In genomic region chr13:94602467-94602866, GRCh38 we compare ENCODE assay signal across 8 cellular contexts. TPM values are rescaled to one million over a fixed set of nuclear protein-coding genes. Genes with fewer than 3 reads are reported as not detected.
DNase-seq lines count a peak whose midpoint lies in the region; ATAC-seq, FAIRE-seq and TF ChIP-seq lines count a peak whose summit lies in the region.

No MANE protein-coding gene starts in this region.

- TF ChIP-seq CTCF in 22Rv1 (IDR thresholded peaks at IDR 0.05) (no peak), HL-60 (IDR thresholded peaks at IDR 0.05; ENCODE audit: insufficient read depth, low read length) (no peak), K562 (IDR thresholded peaks at IDR 0.05 in 2 of 3, conservative IDR thresholded peaks at IDR 0.05 in 1 of 3; ENCODE audit: insufficient read depth in 2 of 3, low read depth in 1 of 3, low read length in 3 of 3) (no peak)

- intact Hi-C loops in K562 (cut with micrococcal nuclease) = no loop called here

- peak overlapping the region; percentile 58 to 93; a peak in 3 of 4 replicates for H3K9ac ChIP-seq in K562 (ENCODE audit: insufficient read depth in 1 of 2, low read depth in 2 of 2, low read length in 2 of 2)

- POLR2A ChIA-PET in K562 (lab: Yijun Ruan, JAX) = no interaction called here

- ATAC-seq in K562 (no peak), GM21423 (IDR thresholded peaks at IDR 0.05; ENCODE audit: unreplicated experiment) (no peak), left lobe of liver (no peak)

- peaks cover 5% of the 10 kb centered on the region for H3K9me3 ChIP-seq in K562 (replicated peaks; ENCODE audit: control insufficient read depth, insufficient read depth, low read depth, low read length)

- no peaks in the 10 kb centered on the region for H3K27me3 ChIP-seq in HL-60 (ENCODE audit: insufficient read depth, poor library complexity, severe bottlenecking)
- H3K27me3 ChIP-seq in K562 (ENCODE audit: control insufficient read depth in 2 of 2, insufficient read depth in 2 of 2, low read length in 2 of 2) = no peaks in the 10 kb centered on the region

- no peak for FAIRE-seq in K562 (lab: Jason Lieb, UNC)

- peaks cover 9% of the 10 kb centered on the region; the same call in 2 of the 3 replicates for H3K36me3 ChIP-seq in K562 (ENCODE audit: control insufficient read depth, insufficient read depth, low read length)

- no peak for TF ChIP-seq RAD21 in K562 (CRISPR knock-in tag; conservative IDR thresholded peaks at IDR 0.05 in 1 of 2, IDR thresholded peaks at IDR 0.05 in 1 of 2)

- in situ Hi-C loops in K562 (cut with MboI) = no loop called here

- H3K4me3 ChIP-seq in HL-60 (replicated peaks; ENCODE audit: insufficient read depth, low read length) (peak overlapping the region; percentile 96), K562 (peak overlapping the region; percentile 73)

- no TSS peak for BruUV-seq in K562 (replicated peaks; lab: Mats Ljungman, UMichigan)

- TF ChIP-seq POLR2A in K562 (conservative IDR thresholded peaks at IDR 0.05) = no peak

- CTCF ChIA-PET in K562 (lab: Yijun Ruan, JAX; ENCODE audit: low intra/inter-chr PET ratio) = no interaction called here

- no peaks in the 10 kb centered on the region for H3K9me1 ChIP-seq in K562 (ENCODE audit: control insufficient read depth, insufficient read depth, low read length)

- H3K27ac ChIP-seq in 22Rv1 (peak overlapping the region; percentile 84), HL-60 (replicated peaks) (peak overlapping the region; percentile 64), K562 (ENCODE audit: extremely low read depth, low read depth, low read length) (no peak overlapping the region)

- H3K4me2 ChIP-seq in K562 (ENCODE audit: insufficient read depth, low read length) = peak overlapping the region; percentile 89

- H3K79me2 ChIP-seq in K562 (ENCODE audit: control insufficient read depth, insufficient read depth, low read length) = peaks cover 16% of the 10 kb centered on the region

- DNase-seq in HL-60 (ENCODE audit: low read depth in 1 of 2, low spot score in 1 of 2) = no peak
- DNase-seq in K562 (ENCODE audit: extremely low read depth in 1 of 4, low spot score in 3 of 4) = no peak
- peak; percentile 39 for DNase-seq in midbrain (lab: John Stamatoyannopoulos, UW)
- DNase-seq in left lobe of liver (ENCODE audit: low spot score) = no peak
- no peak for DNase-seq in stimulated activated CD4-positive, alpha-beta T cell treated with anti-CD3 and anti-CD28 coated beads, Interleukin-12 subunit alpha, Interleukin-12 subunit beta, amount 100 ng/mL, for 4 hours
- DNase-seq in RPMI8226 = no peak

- peaks cover 2 to 6% of the 10 kb centered on the region in 2 experiments; a peak in 3 of 5 replicates for H3K4me1 ChIP-seq in K562 (replicated peaks in 1 of 2; ENCODE audit: control insufficient read depth in 2 of 2, insufficient read depth in 2 of 2, low read length in 2 of 2)

- no peaks in the 10 kb centered on the region for H4K20me1 ChIP-seq in K562 (replicated peaks; ENCODE audit: control insufficient read depth, insufficient read depth, low read length)

- no peak for TF ChIP-seq EP300 in K562 (IDR thresholded peaks at IDR 0.05; ENCODE audit: low read length)

- H2AFZ ChIP-seq in K562 (ENCODE audit: low read depth, low read length) = peak overlapping the region; percentile 93; the same call in 1 of the 2 replicates

- 7% methylated on average over 1 of the region's 1 CpG for WGBS in K562 (ENCODE audit: insufficient coverage, low coverage, missing lambda C conversion rate)

TF ChIP-seq in K562, 482 proteins besides CTCF, POLR2A, EP300 and RAD21:
- TF ChIP-seq, protein P1, sequence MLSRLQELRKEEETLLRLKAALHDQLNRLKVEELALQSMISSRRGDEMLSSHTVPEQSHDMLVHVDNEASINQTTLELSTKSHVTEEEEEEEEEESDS (CRISPR knock-in tag; IDR thresholded peaks at IDR 0.05) = no peak
- no peak for TF ChIP-seq TEAD4 (IDR thresholded peaks at IDR 0.05; ENCODE audit: low read length)
- TF ChIP-seq TEAD4 (CRISPR knock-in tag; IDR thresholded peaks at IDR 0.05; ENCODE audit: borderline replicate concordance) = no peak
- TF ChIP-seq ZNF766 (CRISPR knock-in tag; conservative IDR thresholded peaks at IDR 0.05) = no peak
- TF ChIP-seq, protein P2, sequence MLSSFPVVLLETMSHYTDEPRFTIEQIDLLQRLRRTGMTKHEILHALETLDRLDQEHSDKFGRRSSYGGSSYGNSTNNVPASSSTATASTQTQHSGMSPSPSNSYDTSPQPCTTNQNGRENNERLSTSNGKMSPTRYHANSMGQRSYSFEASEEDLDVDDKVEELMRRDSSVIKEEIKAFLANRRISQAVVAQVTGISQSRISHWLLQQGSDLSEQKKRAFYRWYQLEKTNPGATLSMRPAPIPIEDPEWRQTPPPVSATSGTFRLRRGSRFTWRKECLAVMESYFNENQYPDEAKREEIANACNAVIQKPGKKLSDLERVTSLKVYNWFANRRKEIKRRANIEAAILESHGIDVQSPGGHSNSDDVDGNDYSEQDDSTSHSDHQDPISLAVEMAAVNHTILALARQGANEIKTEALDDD (IDR thresholded peaks at IDR 0.05) = no peak
- TF ChIP-seq BCOR (IDR thresholded peaks at IDR 0.05) = no peak
- no peak for TF ChIP-seq CREM (IDR thresholded peaks at IDR 0.05; ENCODE audit: low read depth)
- TF ChIP-seq KLF6 (CRISPR knock-in tag; IDR thresholded peaks at IDR 0.05; ENCODE audit: borderline replicate concordance) = no peak
- TF ChIP-seq SRSF1 (IDR thresholded peaks at IDR 0.05; ENCODE audit: low read depth, low read length) = no peak
- no peak for TF ChIP-seq ZNF23 (CRISPR knock-in tag; IDR thresholded peaks at IDR 0.05)
- no peak for TF ChIP-seq ZNF133 (CRISPR knock-in tag; IDR thresholded peaks at IDR 0.05)
- TF ChIP-seq, protein P3, sequence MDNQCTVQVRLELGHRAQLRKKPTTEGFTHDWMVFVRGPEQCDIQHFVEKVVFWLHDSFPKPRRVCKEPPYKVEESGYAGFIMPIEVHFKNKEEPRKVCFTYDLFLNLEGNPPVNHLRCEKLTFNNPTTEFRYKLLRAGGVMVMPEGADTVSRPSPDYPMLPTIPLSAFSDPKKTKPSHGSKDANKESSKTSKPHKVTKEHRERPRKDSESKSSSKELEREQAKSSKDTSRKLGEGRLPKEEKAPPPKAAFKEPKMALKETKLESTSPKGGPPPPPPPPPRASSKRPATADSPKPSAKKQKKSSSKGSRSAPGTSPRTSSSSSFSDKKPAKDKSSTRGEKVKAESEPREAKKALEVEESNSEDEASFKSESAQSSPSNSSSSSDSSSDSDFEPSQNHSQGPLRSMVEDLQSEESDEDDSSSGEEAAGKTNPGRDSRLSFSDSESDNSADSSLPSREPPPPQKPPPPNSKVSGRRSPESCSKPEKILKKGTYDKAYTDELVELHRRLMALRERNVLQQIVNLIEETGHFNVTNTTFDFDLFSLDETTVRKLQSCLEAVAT (IDR thresholded peaks at IDR 0.05) = no peak
- TF ChIP-seq ZSCAN29 (IDR thresholded peaks at IDR 0.05) = no peak

RNA-seq across cellular contexts. Expression of gene GPR180, which starts 0.8 kb away (rescaled TPM):
- 3.0 and 9.0 TPM in 2 replicates for total RNA-seq in K562 (2011; cell fraction: chromatin; rRNA removed; ENCODE audit: low replicate concordance)
- total RNA-seq in K562 (2011; cell fraction: nucleolus; rRNA removed) = 2.3 and 2.8 TPM in 2 replicates
- total RNA-seq in K562 (2011; cell fraction: nucleoplasm; rRNA removed) = 7.0 and 13.4 TPM in 2 replicates
- total RNA-seq in K562 (2014; rRNA removed) (1.5 and 2.0 TPM in 2 replicates), K562 (2014; rRNA removed; fragmentation: Illumina TruSeq; extraction: Trizol) (3.9 and 4.1 TPM in 2 replicates), K562 (2015; rRNA removed; fragmentation: Illumina TruSeq; extraction: Trizol) (3.1 and 3.2 TPM in 2 replicates), K562 (2021) (1.8 and 2.2 TPM in 2 replicates), left lobe of liver (4.7 TPM)
- polyA plus RNA-seq in K562 (2011; rRNA removed) (3.0 and 3.4 TPM in 2 replicates), K562 (2014; fragmentation: Illumina TruSeq; extraction: Trizol) (1.8 and 2.2 TPM in 2 replicates), K562 (2014; fragmentation: Nextera tagmentation; extraction: Ambion mirVana) (under 1 TPM; 0.77 to 0.82 TPM), K562 (2014; rRNA removed) (0.98 and 1.1 TPM in 2 replicates)
- 0.60 and 1.5 TPM in 2 replicates for polyA plus RNA-seq in K562 (2011; cell fraction: cytosol; rRNA removed)
- 1.8 and 3.2 TPM in 2 replicates for polyA plus RNA-seq in K562 (2011; cell fraction: nucleus; rRNA removed)
- 1.2 and 1.7 TPM in 2 replicates for polyA plus RNA-seq in K562 (2012)
- 6.7 and 7.7 TPM in 2 replicates for polyA minus RNA-seq in K562 (2011; rRNA and poly(A)+ RNA removed)
- polyA minus RNA-seq in K562 (2011; cell fraction: cytosol; rRNA and poly(A)+ RNA removed) = 2.0 and 3.0 TPM in 2 replicates
- 2.8 and 6.2 TPM in 2 replicates for polyA minus RNA-seq in K562 (2011; cell fraction: nucleus; rRNA and poly(A)+ RNA removed)

RNA-seq across cellular contexts. Expression of gene TGDS, which starts 6.5 kb away (rescaled TPM):
- total RNA-seq in K562 (2011; cell fraction: chromatin; rRNA removed; ENCODE audit: low replicate concordance) = 20.6 and 39.2 TPM in 2 replicates
- total RNA-seq in K562 (2011; cell fraction: nucleolus; rRNA removed) = 10.3 and 11.6 TPM in 2 replicates
- 26.4 and 42.4 TPM in 2 replicates for total RNA-seq in K562 (2011; cell fraction: nucleoplasm; rRNA removed)
- total RNA-seq in K562 (2014; rRNA removed) (9.9 and 13.6 TPM in 2 replicates), K562 (2014; rRNA removed; fragmentation: Illumina TruSeq; extraction: Trizol) (20.7 and 23.4 TPM in 2 replicates), K562 (2015; rRNA removed; fragmentation: Illumina TruSeq; extraction: Trizol) (17.8 and 21.4 TPM in 2 replicates), K562 (2021) (12.7 and 12.8 TPM in 2 replicates), left lobe of liver (8.4 TPM)
- polyA plus RNA-seq in K562 (2011; rRNA removed) (32.4 and 37.8 TPM in 2 replicates), K562 (2014; fragmentation: Illumina TruSeq; extraction: Trizol) (20.0 and 24.2 TPM in 2 replicates), K562 (2014; fragmentation: Nextera tagmentation; extraction: Ambion mirVana) (10 to 100 TPM; 43.5 to 43.7 TPM), K562 (2014; rRNA removed) (15.7 and 16.1 TPM in 2 replicates)
- polyA plus RNA-seq in K562 (2011; cell fraction: cytosol; rRNA removed) = 8.7 and 21.3 TPM in 2 replicates
- polyA plus RNA-seq in K562 (2011; cell fraction: nucleus; rRNA removed) = 12.9 and 23.8 TPM in 2 replicates
- 12.2 and 12.5 TPM in 2 replicates for polyA plus RNA-seq in K562 (2012)
- 28.8 and 29.5 TPM in 2 replicates for polyA minus RNA-seq in K562 (2011; rRNA and poly(A)+ RNA removed)
- 8.6 and 11.3 TPM in 2 replicates for polyA minus RNA-seq in K562 (2011; cell fraction: cytosol; rRNA and poly(A)+ RNA removed)
- polyA minus RNA-seq in K562 (2011; cell fraction: nucleus; rRNA and poly(A)+ RNA removed) = 13.7 and 20.7 TPM in 2 replicates
